In the genomic region with DNA sequence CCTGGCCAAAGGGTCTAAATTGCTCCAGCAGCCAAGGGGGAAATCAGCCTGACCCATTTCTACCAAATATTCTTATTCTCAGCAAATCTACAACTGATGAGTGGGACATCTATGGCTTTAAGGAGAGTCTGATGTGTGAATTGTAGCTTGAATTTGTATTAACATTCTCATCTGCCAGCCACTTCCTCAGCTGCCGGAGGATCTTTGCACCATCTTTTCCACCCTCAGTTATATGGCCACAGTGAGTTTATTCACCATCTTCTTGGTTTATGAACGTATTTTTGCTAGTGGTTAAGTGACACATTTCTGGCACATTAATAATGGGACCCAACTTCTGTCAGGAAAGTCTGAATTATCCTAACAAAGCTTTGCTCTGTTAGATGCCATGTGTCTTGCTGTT, we compare ENCODE assay signal across 15 cellular contexts.
"Had no signal": no experiment of that assay in that cellular context is flagged by ENCODE, and none has a peak within 500 bp of the region (broad histone marks: within the 10 kb centered on the region; RNA-seq: fewer than 3 reads in every experiment).

No MANE protein-coding gene starts in this region.

- H3K4me1 ChIP-seq: breast epithelium, left ventricle myocardium inferior, upper lobe of right lung had no signal

- DNase-seq: amniotic stem cell; left ventricle myocardium inferior; mucosa of descending colon; naive thymus-derived CD4-positive, alpha-beta T cell; SHP77; SK-N-SH; stimulated activated CD4-positive, alpha-beta T cell treated with anti-CD3 and anti-CD28 coated beads, Interleukin-4, amount 100 ng/mL, for 4 hours; stimulated activated CD8-positive, alpha-beta memory T cell treated with anti-CD3 and anti-CD28 coated beads, Interleukin-4, amount 100 ng/mL, for 48 hours; upper lobe of right lung; WERI-Rb-1 had no signal

- H3K27ac ChIP-seq: breast epithelium, left ventricle myocardium inferior, thoracic aorta, upper lobe of right lung, WERI-Rb-1 had no signal

- H3K27ac Mint-ChIP-seq: activated naive CD4-positive, alpha-beta T cell treated with anti-CD3 and anti-CD28 coated beads, Interleukin-2, amount 50 U/mL, for 24 hours; stimulated activated naive CD8-positive, alpha-beta T cell treated with anti-CD3 and anti-CD28 coated beads, Interleukin-15, Interleukin-2, amounts not matched to agents 100 ng/mL and 50 ng/mL, for 24 hours had no signal

- H3K4me3 Mint-ChIP-seq: activated naive CD4-positive, alpha-beta T cell treated with anti-CD3 and anti-CD28 coated beads, Interleukin-2, amount 50 U/mL, for 24 hours; naive thymus-derived CD4-positive, alpha-beta T cell; stimulated activated naive CD8-positive, alpha-beta T cell treated with anti-CD3 and anti-CD28 coated beads, Interleukin-15, Interleukin-2, amounts not matched to agents 100 ng/mL and 50 ng/mL, for 24 hours had no signal

- H3K27me3 Mint-ChIP-seq: activated naive CD4-positive, alpha-beta T cell treated with anti-CD3 and anti-CD28 coated beads, Interleukin-2, amount 50 U/mL, for 24 hours had no signal

- H3K9me2 ChIP-seq: SK-N-SH had no signal

- H3K9me3 ChIP-seq: breast epithelium, left ventricle myocardium inferior, mucosa of descending colon, SK-N-SH, thoracic aorta, upper lobe of right lung had no signal

- H3K36me3 ChIP-seq: breast epithelium, thoracic aorta, upper lobe of right lung, WERI-Rb-1 had no signal

- H3K4me2 ChIP-seq: SK-N-SH had no signal

- H3K9me3 Mint-ChIP-seq: activated naive CD4-positive, alpha-beta T cell treated with anti-CD3 and anti-CD28 coated beads, Interleukin-2, amount 50 U/mL, for 24 hours; stimulated activated naive CD8-positive, alpha-beta T cell treated with anti-CD3 and anti-CD28 coated beads, Interleukin-15, Interleukin-2, amounts not matched to agents 100 ng/mL and 50 ng/mL, for 24 hours had no signal

- ATAC-seq: esophagus mucosa; mucosa of descending colon; naive thymus-derived CD4-positive, alpha-beta T cell; upper lobe of right lung had no signal

- H3K36me3 Mint-ChIP-seq: activated naive CD4-positive, alpha-beta T cell treated with anti-CD3 and anti-CD28 coated beads, Interleukin-2, amount 50 U/mL, for 24 hours had no signal

- H3K4me3 ChIP-seq: breast epithelium, left ventricle myocardium inferior, mucosa of descending colon, thoracic aorta, upper lobe of right lung had no signal

- H3K27me3 ChIP-seq: breast epithelium, upper lobe of right lung had no signal
